ENCODE assay signal across 18 cellular contexts in the genomic region with DNA sequence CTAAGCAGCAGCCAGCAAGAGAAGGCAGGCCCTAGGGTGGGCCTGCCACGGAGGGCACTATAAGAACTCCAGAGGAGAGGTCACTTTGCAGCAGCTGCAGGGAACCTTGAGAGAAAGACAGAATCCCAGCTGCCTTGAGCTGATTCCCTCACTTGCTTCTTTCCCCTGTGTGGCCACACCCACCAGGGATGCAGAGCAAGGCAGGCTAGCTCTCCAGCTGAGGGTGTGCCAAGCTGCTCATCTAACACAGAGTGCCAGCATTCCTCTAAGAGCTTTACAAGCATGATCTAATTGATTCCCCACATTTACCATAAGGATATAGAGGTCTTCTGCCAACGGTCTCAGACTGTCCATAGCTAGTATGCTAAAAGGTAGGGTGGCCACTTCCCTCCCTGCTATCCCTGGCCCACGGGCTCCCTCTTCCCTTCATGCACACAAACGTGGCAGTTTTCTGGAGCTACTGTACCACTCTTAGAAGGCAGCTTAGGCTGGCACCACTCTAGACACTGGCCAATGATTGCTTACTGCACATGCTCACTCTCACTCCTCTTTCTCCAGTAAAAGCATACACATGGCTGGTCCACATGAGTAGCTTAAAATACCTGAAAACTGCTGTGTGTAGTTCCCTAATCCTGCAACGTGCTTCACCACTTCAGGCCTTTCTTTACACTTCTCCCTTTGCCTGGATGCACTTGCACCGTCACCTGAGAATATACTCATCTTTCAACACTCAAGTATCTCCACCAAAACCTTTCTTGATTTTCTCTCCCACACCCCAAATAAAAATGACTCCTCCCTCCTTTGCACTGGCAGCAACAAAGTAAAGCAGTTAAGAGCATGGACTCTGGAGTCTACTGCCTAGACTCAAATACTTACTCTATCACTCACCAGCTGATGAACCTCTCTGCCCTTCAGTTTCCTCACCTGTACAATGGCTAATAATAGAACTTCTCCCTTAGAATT.
DNase-seq lines count a peak whose midpoint lies in the region; ATAC-seq and TF ChIP-seq lines count a peak whose summit lies in the region.
"Had no signal": no experiment of that assay in that cellular context is flagged by ENCODE, and none has a peak within 500 bp of the region (broad histone marks: within the 10 kb centered on the region; RNA-seq: fewer than 3 reads in every experiment).

No MANE protein-coding gene starts in this region.

- DNase-seq in NCI-H82 (lab: John Stamatoyannopoulos, UW): peak; percentile 43
- no peak for DNase-seq in NCI-H82 treated with DMSO at 0.1 percent for 48 hours (lab: John Stamatoyannopoulos, UW; ENCODE audit: unreplicated experiment)
- DNase-seq in NCI-H510A treated with DMSO at 0.1 percent for 48 hours (lab: John Stamatoyannopoulos, UW): peak; percentile 97
- DNase-seq in fibroblast of mammary gland (ENCODE audit: low read depth): peak; percentile 2
- no peak for DNase-seq in stimulated activated naive B cell treated with anti-CD40 and anti-IgM and Interleukin-4, amounts not matched to agents 10 μg/mL and 1 μg/mL and 100 μg/mL, for 72 hours
- DNase-seq in activated naive CD4-positive, alpha-beta T cell treated with anti-CD3 and anti-CD28 coated beads, Interleukin-2, amount 10 ng/mL, durations not matched to agents 7 days and 5 days: no peak
- no peak for DNase-seq in amniotic stem cell (lab: John Stamatoyannopoulos, UW)
- DNase-seq: activated naive CD4-positive, alpha-beta T cell treated with Interleukin-2 at 50 U/mL for 16 hours; C1 segment of cervical spinal cord; DMS79; HCEC 1CT; left cardiac atrium; midbrain; NCI-H226 had no signal

- peaks cover 6 to 27% of the 10 kb centered on the region in 2 donors for H3K36me3 Mint-ChIP-seq in stimulated activated naive B cell treated with anti-CD40 and anti-IgM and Interleukin-4, amounts not matched to agents 10 μg/mL and 1 μg/mL and 100 μg/mL, for 72 hours
- H3K36me3 Mint-ChIP-seq in activated naive CD4-positive, alpha-beta T cell treated with anti-CD3 and anti-CD28 coated beads, Interleukin-2, amount 10 ng/mL, durations not matched to agents 7 days and 5 days: peaks cover 4% of the 10 kb centered on the region

- ATAC-seq in stimulated activated naive B cell treated with anti-CD40 and anti-IgM and Interleukin-4, amounts not matched to agents 10 μg/mL and 1 μg/mL and 100 μg/mL, for 72 hours (replicated peaks): no peak
- no peak for ATAC-seq in GM18861 (IDR thresholded peaks at IDR 0.05; ENCODE audit: unreplicated experiment)
- ATAC-seq: HepG2 had no signal

- peaks cover 7 to 18% of the 10 kb centered on the region in 2 donors for H3K4me1 Mint-ChIP-seq in stimulated activated naive B cell treated with anti-CD40 and anti-IgM and Interleukin-4, amounts not matched to agents 10 μg/mL and 1 μg/mL and 100 μg/mL, for 72 hours
- H3K4me1 Mint-ChIP-seq in activated naive CD4-positive, alpha-beta T cell treated with anti-CD3 and anti-CD28 coated beads, Interleukin-2, amount 10 ng/mL, durations not matched to agents 7 days and 5 days: peaks cover 20% of the 10 kb centered on the region

- no peak overlapping the region for H3K4me3 ChIP-seq in fibroblast of mammary gland (ENCODE audit: control insufficient read depth, low read depth, low read length)
- H3K4me3 ChIP-seq: neural progenitor cell, suprapubic skin had no signal

- no peak for TF ChIP-seq CTCF in fibroblast of mammary gland (conservative IDR thresholded peaks at IDR 0.05; ENCODE audit: control insufficient read depth, insufficient read depth, low read depth, low read length)

- no peaks in the 10 kb centered on the region for H3K9me3 Mint-ChIP-seq in stimulated activated naive B cell treated with anti-CD40 and anti-IgM and Interleukin-4, amounts not matched to agents 10 μg/mL and 1 μg/mL and 100 μg/mL, for 72 hours
- H3K9me3 Mint-ChIP-seq in activated naive CD4-positive, alpha-beta T cell treated with anti-CD3 and anti-CD28 coated beads, Interleukin-2, amount 10 ng/mL, durations not matched to agents 7 days and 5 days: no peaks in the 10 kb centered on the region
- H3K9me3 Mint-ChIP-seq: neural progenitor cell had no signal

- no peaks in the 10 kb centered on the region for H3K27me3 Mint-ChIP-seq in stimulated activated naive B cell treated with anti-CD40 and anti-IgM and Interleukin-4, amounts not matched to agents 10 μg/mL and 1 μg/mL and 100 μg/mL, for 72 hours
- no peaks in the 10 kb centered on the region for H3K27me3 Mint-ChIP-seq in activated naive CD4-positive, alpha-beta T cell treated with anti-CD3 and anti-CD28 coated beads, Interleukin-2, amount 10 ng/mL, durations not matched to agents 7 days and 5 days

- CTCF ChIA-PET in activated naive CD4-positive, alpha-beta T cell treated with anti-CD3 and anti-CD28 coated beads, Interleukin-2, amount 10 ng/mL, durations not matched to agents 7 days and 5 days (lab: Charles Lee): interaction anchor here (1.2 kb wide), 1 partner anchor 47 kb away, joined by 4 read pairs; no protein-coding TSS in a partner anchor

- peak overlapping the region; percentile 4 for H3K27ac Mint-ChIP-seq in stimulated activated naive B cell treated with anti-CD40 and anti-IgM and Interleukin-4, amounts not matched to agents 10 μg/mL and 1 μg/mL and 100 μg/mL, for 72 hours
- H3K27ac Mint-ChIP-seq in activated naive CD4-positive, alpha-beta T cell treated with anti-CD3 and anti-CD28 coated beads, Interleukin-2, amount 10 ng/mL, durations not matched to agents 7 days and 5 days: no peak overlapping the region

- no peak overlapping the region for H3K4me3 Mint-ChIP-seq in stimulated activated naive B cell treated with anti-CD40 and anti-IgM and Interleukin-4, amounts not matched to agents 10 μg/mL and 1 μg/mL and 100 μg/mL, for 72 hours
- H3K4me3 Mint-ChIP-seq in activated naive CD4-positive, alpha-beta T cell treated with anti-CD3 and anti-CD28 coated beads, Interleukin-2, amount 10 ng/mL, durations not matched to agents 7 days and 5 days: no peak overlapping the region
- H3K4me3 Mint-ChIP-seq: neural progenitor cell had no signal

Comparison
In these comparisons a context has a peak if more than half of its experiments do, and no peak if none do; other contexts are left out.
1. DNase-seq: peak in NCI-H82 (single experiment), NCI-H510A treated with DMSO at 0.1 percent for 48 hours (single experiment) and fibroblast of mammary gland (single experiment); none in NCI-H82 treated with DMSO at 0.1 percent for 48 hours (single experiment), stimulated activated naive B cell treated with anti-CD40 and anti-IgM and Interleukin-4, amounts not matched to agents 10 μg/mL and 1 μg/mL and 100 μg/mL, for 72 hours (single experiment), activated naive CD4-positive, alpha-beta T cell treated with anti-CD3 and anti-CD28 coated beads, Interleukin-2, amount 10 ng/mL, durations not matched to agents 7 days and 5 days (single experiment) and amniotic stem cell (single experiment).